ENCODE assay signal across 6 cellular contexts in genomic region chr2:2859164-2859563, GRCh38.
"Had no signal": no experiment of that assay in that cellular context is flagged by ENCODE, and none has a peak within 500 bp of the region (broad histone marks: within the 10 kb centered on the region; RNA-seq: fewer than 3 reads in every experiment).

No MANE protein-coding gene starts in this region.

- H3K4me3 ChIP-seq: GM23248, HAP-1, K562 had no signal

- H3K27ac ChIP-seq: GM23248 had no signal

- DNase-seq: GM23248, HFFc6, IMR-90 had no signal

- ATAC-seq: HCT116, K562 had no signal

- H3K9me3 ChIP-seq: HAP-1 had no signal

- H3K36me3 ChIP-seq: HAP-1 had no signal

- H2AFZ ChIP-seq: GM23248 had no signal

- H3K4me1 ChIP-seq: HAP-1 had no signal

- H3K9ac ChIP-seq: GM23248 had no signal
